In genomic region chr10:116170815-116171250, GRCh38 we compare ENCODE assay signal across 15 cellular contexts.
DNase-seq lines count a peak whose midpoint lies in the region; TF ChIP-seq lines count a peak whose summit lies in the region.
"Had no signal": no experiment of that assay in that cellular context is flagged by ENCODE, and none has a peak within 500 bp of the region (broad histone marks: within the 10 kb centered on the region; RNA-seq: fewer than 3 reads in every experiment).

No MANE protein-coding gene starts in this region.

- TF ChIP-seq POLR2A in transverse colon (IDR thresholded peaks at IDR 0.05), result no peak
- no peak for TF ChIP-seq POLR2A in uterus (IDR thresholded peaks at IDR 0.05)

- peaks cover 7% of the 10 kb centered on the region for H3K9me3 Mint-ChIP-seq in Calu3 (ENCODE audit: low read depth, unreplicated experiment)

- TF ChIP-seq EP300 in transverse colon (IDR thresholded peaks at IDR 0.05; ENCODE audit: low read depth), result no peak

- H3K27me3 ChIP-seq in transverse colon (no peaks in the 10 kb centered on the region), uterus (no peaks in the 10 kb centered on the region)
- H3K27me3 ChIP-seq: BLaER1 treated with 17β-estradiol and CSF1 and Interleukin-3, amounts not matched to agents 10 nM and 100 nM; stomach had no signal

- intact Hi-C loops in transverse colon (cut with DNase I; ENCODE audit: low total_unique reads) (no loop called here), uterus (cut with DNase I; ENCODE audit: low total_unique reads) (no loop called here), Calu3 (cut with micrococcal nuclease; ENCODE audit: unreplicated experiment) (no loop called here), posterior cingulate gyrus (cut with DNase I) (no loop called here)

- H3K9me3 ChIP-seq in mesodermal cell (ENCODE audit: control insufficient read depth, low read length) (no peaks in the 10 kb centered on the region), transverse colon (no peaks in the 10 kb centered on the region), uterus (no peaks in the 10 kb centered on the region)
- H3K9me3 ChIP-seq: stomach had no signal

- H3K27ac ChIP-seq in mesodermal cell (ENCODE audit: low read depth, low read length, severe bottlenecking) (peak overlapping the region; percentile 60), transverse colon (no peak overlapping the region), uterus (no peak overlapping the region)
- H3K27ac ChIP-seq: BLaER1 treated with 17β-estradiol and CSF1 and Interleukin-3, amounts not matched to agents 10 nM and 100 nM; stomach had no signal

- H3K36me3 ChIP-seq in mesodermal cell (ENCODE audit: control insufficient read depth, insufficient read depth, low read length), result no peaks in the 10 kb centered on the region
- no peaks in the 10 kb centered on the region for H3K36me3 ChIP-seq in transverse colon
- no peaks in the 10 kb centered on the region for H3K36me3 ChIP-seq in uterus
- H3K36me3 ChIP-seq: BLaER1 treated with 17β-estradiol and CSF1 and Interleukin-3, amounts not matched to agents 10 nM and 100 nM; stomach had no signal

- H3K4me3 Mint-ChIP-seq in Calu3 (ENCODE audit: low read depth, unreplicated experiment), result no peak overlapping the region
- H3K4me3 Mint-ChIP-seq: activated naive CD4-positive, alpha-beta T cell treated with anti-CD3 and anti-CD28 coated beads, Interleukin-2, amount 10 ng/mL, durations not matched to agents 7 days and 5 days; IgD-negative memory B cell had no signal

- DNase-seq in AG10803 (ENCODE audit: low read depth) (peak; percentile 67), HEK293T (ENCODE audit: extremely low spot score) (no peak), amniotic stem cell (lab: John Stamatoyannopoulos, UW) (peak; percentile 64), transverse colon (no peak), uterus (no peak), Calu3 (no peak), posterior cingulate gyrus (no peak)
- DNase-seq: activated naive CD4-positive, alpha-beta T cell treated with anti-CD3 and anti-CD28 coated beads, Interleukin-2, amount 10 ng/mL, durations not matched to agents 7 days and 5 days; cerebellar nuclear complex; midbrain; NCI-H146; stomach had no signal

- H3K4me1 ChIP-seq in mesodermal cell (ENCODE audit: control insufficient read depth, insufficient read depth, low read length, poor library complexity, severe bottlenecking) (peaks cover 17% of the 10 kb centered on the region), transverse colon (no peaks in the 10 kb centered on the region), uterus (no peaks in the 10 kb centered on the region)
- H3K4me1 ChIP-seq: stomach had no signal

- H3K4me1 Mint-ChIP-seq in Calu3 (ENCODE audit: low read depth, unreplicated experiment), result no peaks in the 10 kb centered on the region
- H3K4me1 Mint-ChIP-seq: activated naive CD4-positive, alpha-beta T cell treated with anti-CD3 and anti-CD28 coated beads, Interleukin-2, amount 10 ng/mL, durations not matched to agents 7 days and 5 days; IgD-negative memory B cell had no signal

- 28% methylated on average over 2 of the region's 2 CpGs; no CpG with 5 or more reads in 1 of the 2 experiments for WGBS in mesodermal cell (ENCODE audit: insufficient coverage in 2 of 2), 2 experiments
- WGBS in transverse colon (ENCODE audit: low coverage in 1 of 2), 2 donors, result 42 to 58% methylated on average over 2 of the region's 2 CpGs

- CTCF ChIA-PET in HEK293T (lab: Yijun Ruan, JAX) (no interaction called here), Calu3 (lab: Charles Lee) (no interaction called here)

- H3K27ac Mint-ChIP-seq in Calu3 (ENCODE audit: unreplicated experiment), result no peak overlapping the region
- H3K27ac Mint-ChIP-seq: activated naive CD4-positive, alpha-beta T cell treated with anti-CD3 and anti-CD28 coated beads, Interleukin-2, amount 10 ng/mL, durations not matched to agents 7 days and 5 days; IgD-negative memory B cell had no signal

- POLR2A ChIA-PET in HEK293T (lab: Yijun Ruan, JAX), result no interaction called here

- TF ChIP-seq CTCF in AG10803 (conservative IDR thresholded peaks at IDR 0.05; ENCODE audit: low read length) (no peak), transverse colon (IDR thresholded peaks at IDR 0.05) (no peak), uterus (IDR thresholded peaks at IDR 0.05) (no peak), Calu3 (IDR thresholded peaks at IDR 0.05; ENCODE audit: unreplicated experiment) (no peak)

- in situ Hi-C loops in transverse colon (cut with MboI; ENCODE audit: low pct_ligation_motif_present in 1 of 4, low pct_unique_long_range_greater_than_20kb in 1 of 4, low sequenced_read_pairs in 3 of 4), result no loop called here

- H3K36me3 Mint-ChIP-seq in Calu3 (ENCODE audit: insufficient read depth, unreplicated experiment), result no peaks in the 10 kb centered on the region
- H3K36me3 Mint-ChIP-seq: activated naive CD4-positive, alpha-beta T cell treated with anti-CD3 and anti-CD28 coated beads, Interleukin-2, amount 10 ng/mL, durations not matched to agents 7 days and 5 days; IgD-negative memory B cell had no signal

- BruUV-seq in Calu3 (replicated peaks; lab: Mats Ljungman, UMichigan), result no TSS peak

- no peak overlapping the region for H3K4me3 ChIP-seq in AG10803 (ENCODE audit: low read length)
- H3K4me3 ChIP-seq in mesodermal cell (ENCODE audit: extremely low read depth, insufficient read depth, low read length, poor library complexity, severe bottlenecking), result no peak overlapping the region
- H3K4me3 ChIP-seq in transverse colon, result no peak overlapping the region
- H3K4me3 ChIP-seq in uterus, result no peak overlapping the region
- H3K4me3 ChIP-seq: BLaER1 treated with 17β-estradiol and CSF1 and Interleukin-3, amounts not matched to agents 10 nM and 100 nM; stomach had no signal

- H3K27me3 Mint-ChIP-seq in Calu3 (ENCODE audit: unreplicated experiment), result peaks cover 14% of the 10 kb centered on the region
- H3K27me3 Mint-ChIP-seq: activated naive CD4-positive, alpha-beta T cell treated with anti-CD3 and anti-CD28 coated beads, Interleukin-2, amount 10 ng/mL, durations not matched to agents 7 days and 5 days had no signal

TF ChIP-seq in HEK293T, 16 proteins besides CTCF, POLR2A, EP300 and RAD21:
- TF ChIP-seq FOXK2 (IDR thresholded peaks at IDR 0.05), result no peak
- peak; percentile 45; the same call in 1 of the 2 replicates for TF ChIP-seq PKNOX1 (IDR thresholded peaks at IDR 0.05)

Comparison
In these comparisons a context has a peak if more than half of its experiments do, and no peak if none do; other contexts are left out.
1. DNase-seq: peak in AG10803 (single experiment) and amniotic stem cell (single experiment); none in HEK293T (single experiment), transverse colon (single experiment), uterus (0 of 2), Calu3 (single experiment) and posterior cingulate gyrus (0 of 10).